ENCODE assay signal across 1 cellular context in the genomic region with DNA sequence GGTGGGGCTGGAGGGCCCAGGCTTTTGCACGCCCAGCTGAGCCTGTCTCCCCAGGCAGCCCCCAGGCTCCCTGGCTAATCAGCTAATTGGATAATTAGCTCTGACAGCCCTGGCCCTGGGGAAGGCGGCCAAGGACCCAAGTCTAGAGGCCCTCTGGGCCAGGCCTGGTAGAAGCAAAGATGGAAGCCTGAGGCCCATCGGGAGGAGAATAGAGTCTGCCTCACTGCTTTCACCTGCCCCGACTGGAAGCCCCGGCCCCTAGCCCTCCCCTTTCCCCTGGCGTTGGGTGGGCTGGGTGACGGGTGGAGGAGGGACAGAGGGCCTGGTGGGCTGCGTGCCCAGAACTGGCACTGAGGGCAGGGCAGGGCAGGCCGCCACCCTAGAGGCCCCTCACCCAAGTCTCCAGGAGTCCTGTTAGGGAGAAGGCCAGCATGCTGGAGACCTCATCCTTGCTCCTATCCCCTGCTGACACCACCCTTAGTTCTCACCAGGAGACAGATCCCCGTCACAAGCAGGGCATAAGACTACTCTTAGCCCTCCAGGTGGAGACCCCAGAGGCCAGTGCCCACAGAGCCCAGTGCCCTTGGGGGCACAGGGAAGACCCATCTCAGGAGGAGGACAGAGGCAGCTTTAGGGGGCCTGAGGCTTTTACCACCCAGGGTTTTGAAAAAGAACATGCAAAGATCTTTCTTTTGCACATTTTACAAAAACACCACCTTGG.
TF ChIP-seq lines count a peak whose summit lies in the region.

No MANE protein-coding gene starts in this region.

TF ChIP-seq in IMR-90, 13 proteins besides CTCF, POLR2A, EP300 and RAD21:
- TF ChIP-seq MAFK (IDR thresholded peaks at IDR 0.05; ENCODE audit: low read depth, low read length) (no peak), RCOR1 (IDR thresholded peaks at IDR 0.05; ENCODE audit: insufficient replicate concordance, low read length) (no peak), MXI1 (IDR thresholded peaks at IDR 0.05; ENCODE audit: borderline replicate concordance, low read depth, low read length) (no peak), FOS (IDR thresholded peaks at IDR 0.05; ENCODE audit: low read depth, low read length) (no peak), NFE2L2 (IDR thresholded peaks at IDR 0.05; ENCODE audit: low read depth, low read length) (no peak), RFX5 (IDR thresholded peaks at IDR 0.05; ENCODE audit: low read depth, low read length) (no peak), CHD1 (IDR thresholded peaks at IDR 0.05; ENCODE audit: low read depth, low read length) (no peak), CEBPB (IDR thresholded peaks at IDR 0.05; ENCODE audit: low read depth, low read length) (no peak), SMC3 (IDR thresholded peaks at IDR 0.05; ENCODE audit: low read depth, low read length) (no peak), MAZ (IDR thresholded peaks at IDR 0.05; ENCODE audit: borderline replicate concordance, low read depth, low read length) (no peak), BHLHE40 (IDR thresholded peaks at IDR 0.05; ENCODE audit: low read depth, low read length) (no peak)
- TF ChIP-seq, protein P1, sequence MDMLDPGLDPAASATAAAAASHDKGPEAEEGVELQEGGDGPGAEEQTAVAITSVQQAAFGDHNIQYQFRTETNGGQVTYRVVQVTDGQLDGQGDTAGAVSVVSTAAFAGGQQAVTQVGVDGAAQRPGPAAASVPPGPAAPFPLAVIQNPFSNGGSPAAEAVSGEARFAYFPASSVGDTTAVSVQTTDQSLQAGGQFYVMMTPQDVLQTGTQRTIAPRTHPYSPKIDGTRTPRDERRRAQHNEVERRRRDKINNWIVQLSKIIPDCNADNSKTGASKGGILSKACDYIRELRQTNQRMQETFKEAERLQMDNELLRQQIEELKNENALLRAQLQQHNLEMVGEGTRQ (IDR thresholded peaks at IDR 0.05; ENCODE audit: low read depth, low read length), result no peak
- TF ChIP-seq, protein P2, sequence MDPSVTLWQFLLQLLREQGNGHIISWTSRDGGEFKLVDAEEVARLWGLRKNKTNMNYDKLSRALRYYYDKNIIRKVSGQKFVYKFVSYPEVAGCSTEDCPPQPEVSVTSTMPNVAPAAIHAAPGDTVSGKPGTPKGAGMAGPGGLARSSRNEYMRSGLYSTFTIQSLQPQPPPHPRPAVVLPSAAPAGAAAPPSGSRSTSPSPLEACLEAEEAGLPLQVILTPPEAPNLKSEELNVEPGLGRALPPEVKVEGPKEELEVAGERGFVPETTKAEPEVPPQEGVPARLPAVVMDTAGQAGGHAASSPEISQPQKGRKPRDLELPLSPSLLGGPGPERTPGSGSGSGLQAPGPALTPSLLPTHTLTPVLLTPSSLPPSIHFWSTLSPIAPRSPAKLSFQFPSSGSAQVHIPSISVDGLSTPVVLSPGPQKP (IDR thresholded peaks at IDR 0.05; ENCODE audit: borderline replicate concordance, low read depth, low read length), result no peak
TF ChIP-seq in IMR-90: peak in this region for 0.
